ENCODE assay signal across 24 cellular contexts in the genomic region with DNA sequence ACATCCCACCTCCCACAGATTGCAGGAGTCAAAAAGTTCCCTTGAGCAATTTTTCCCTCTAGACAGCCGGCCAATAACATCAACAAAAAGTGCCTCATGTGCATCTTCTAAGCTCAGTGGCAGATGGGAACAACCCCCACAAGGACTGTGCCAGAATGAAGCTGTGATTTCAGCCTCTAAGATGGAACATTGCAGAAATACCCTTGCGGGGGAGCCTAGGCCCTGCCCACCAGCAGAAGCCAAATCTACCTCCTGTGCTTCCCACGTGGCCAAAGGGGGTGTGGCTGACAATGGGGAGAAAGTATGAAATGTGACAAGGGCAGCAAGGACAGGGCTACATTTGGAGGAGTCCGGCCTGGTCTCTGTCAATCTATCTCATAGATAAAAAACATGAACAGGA.
DNase-seq lines count a peak whose midpoint lies in the region; ATAC-seq and TF ChIP-seq lines count a peak whose summit lies in the region.
"Had no signal": no experiment of that assay in that cellular context is flagged by ENCODE, and none has a peak within 500 bp of the region (broad histone marks: within the 10 kb centered on the region; RNA-seq: fewer than 3 reads in every experiment).

No MANE protein-coding gene starts in this region.

- H3K27me3 ChIP-seq in CD4-positive, alpha-beta T cell (ENCODE audit: control insufficient read depth, insufficient read depth, low read length), result no peaks in the 10 kb centered on the region
- H3K27me3 ChIP-seq: SJCRH30 had no signal

- TF ChIP-seq CTCF in CD4-positive, alpha-beta T cell (IDR thresholded peaks at IDR 0.05), result no peak

- no peak for ATAC-seq in CD4-positive, alpha-beta T cell (ENCODE audit: poor library complexity)
- ATAC-seq: HCT116, HepG2, Right ventricle myocardium inferior, SK-N-SH treated with all-trans-retinoic acid at 6 μM for 48 hours had no signal

- no peak overlapping the region for H3K27ac ChIP-seq in CD4-positive, alpha-beta T cell (ENCODE audit: low read depth, low read length)
- H3K27ac ChIP-seq: PC-9, SJCRH30 had no signal

- no peaks in the 10 kb centered on the region for H3K36me3 Mint-ChIP-seq in CD4-positive, alpha-beta T cell (ENCODE audit: low read depth)

- CTCF ChIA-PET in CD4-positive, alpha-beta T cell (lab: Charles Lee), result no interaction called here

- H3K27ac Mint-ChIP-seq in CD4-positive, alpha-beta T cell, result no peak overlapping the region

- H3K27me3 Mint-ChIP-seq in CD4-positive, alpha-beta T cell, result no peaks in the 10 kb centered on the region

- no peaks in the 10 kb centered on the region for H3K4me1 Mint-ChIP-seq in CD4-positive, alpha-beta T cell (ENCODE audit: low read depth)

- no peaks in the 10 kb centered on the region for H3K9me3 Mint-ChIP-seq in CD4-positive, alpha-beta T cell

- no peaks in the 10 kb centered on the region for H3K9me3 ChIP-seq in CD4-positive, alpha-beta T cell (ENCODE audit: control insufficient read depth, low read length)
- H3K9me3 ChIP-seq: SJCRH30 had no signal

- H3K4me3 Mint-ChIP-seq in CD4-positive, alpha-beta T cell, result no peak overlapping the region

- DNase-seq in NCI-H82 (lab: John Stamatoyannopoulos, UW), result peak; percentile 18
- no peak for DNase-seq in NCI-H82 treated with DMSO at 0.1 percent for 48 hours (lab: John Stamatoyannopoulos, UW; ENCODE audit: unreplicated experiment)
- DNase-seq in amniotic epithelial cell (ENCODE audit: low read depth), result peak; percentile 49
- DNase-seq in middle frontal gyrus (ENCODE audit: extremely low spot score, low spot score), result peak; percentile 39
- no peak for DNase-seq in activated CD4-positive, alpha-beta T cell treated with anti-CD3 and anti-CD28 coated beads for 48 hours
- DNase-seq in NCI-H526 treated with DMSO at 0.1 percent for 48 hours (lab: John Stamatoyannopoulos, UW), result no peak
- DNase-seq in CD4-positive, alpha-beta T cell, result no peak
- DNase-seq in COLO829 (ENCODE audit: low spot score), result no peak
- DNase-seq: 8988T, ACHN, DMS79, GF-D8, Karpas-422, NCI-H1092, NCI-H1417 treated with DMSO at 0.1 percent for 48 hours, NCI-H1694 treated with DMSO at 0.1 percent for 48 hours, NCI-H2081, NCI-H69, PC-9, SJCRH30 had no signal

- POLR2A ChIA-PET in CD4-positive, alpha-beta T cell (lab: Charles Lee), result no interaction called here

- intact Hi-C loops in CD4-positive, alpha-beta T cell (cut with DNase I, micrococcal nuclease), result no loop called here

Comparison
In these comparisons a context has a peak if more than half of its experiments do, and no peak if none do; other contexts are left out.
1. DNase-seq: peak in NCI-H82 (single experiment), amniotic epithelial cell (single experiment) and middle frontal gyrus (single experiment); none in NCI-H82 treated with DMSO at 0.1 percent for 48 hours (single experiment), activated CD4-positive, alpha-beta T cell treated with anti-CD3 and anti-CD28 coated beads for 48 hours (single experiment), NCI-H526 treated with DMSO at 0.1 percent for 48 hours (single experiment), CD4-positive, alpha-beta T cell (0 of 10) and COLO829 (single experiment).